Comparison of ENCODE assay signal across 8 cellular contexts in genomic region chr21:46226920-46227599, GRCh38. TPM values are rescaled to one million over a fixed set of nuclear protein-coding genes. Genes with fewer than 3 reads are reported as not detected.
DNase-seq lines count a peak whose midpoint lies in the region; ATAC-seq and TF ChIP-seq lines count a peak whose summit lies in the region.

No MANE protein-coding gene starts in this region.

- intact Hi-C loops in OCI-LY7 (cut with micrococcal nuclease; ENCODE audit: unreplicated experiment), result loop anchor here (5.0 kb wide), 1 partner anchor 60 kb away; the partner anchor contains the start of genes MCM3AP and YBEY

- CTCF ChIA-PET in SK-N-SH (lab: Yijun Ruan, JAX), result interaction anchor here (0.6 to 1.0 kb wide), 3 partner anchors 11 to 347 kb away, joined by 3 read pairs; no protein-coding TSS in a partner anchor
- CTCF ChIA-PET in OCI-LY7 (lab: Charles Lee; ENCODE audit: unreplicated experiment), result interaction anchor here (0.6 kb wide), 1 partner anchor 27 kb away, joined by 3 read pairs; no protein-coding TSS in a partner anchor

- H3K36me3 Mint-ChIP-seq in nephron progenitor cell (ENCODE audit: low read depth), result peaks cover 63% of the 10 kb centered on the region

- no peaks in the 10 kb centered on the region for H3K27me3 ChIP-seq in SK-N-SH (ENCODE audit: insufficient read depth)

- ATAC-seq in SK-N-SH treated with all-trans-retinoic acid at 6 μM for 48 hours, result no peak
- no peak for ATAC-seq in HG02588 (IDR thresholded peaks at IDR 0.05; ENCODE audit: unreplicated experiment)
- ATAC-seq in GM18907 (IDR thresholded peaks at IDR 0.05; ENCODE audit: unreplicated experiment), result no peak

- peak overlapping the region; percentile 91 to 96 for H3K4me3 ChIP-seq in SK-N-SH (ENCODE audit: low read depth in 2 of 2, low read length in 1 of 2)
- peak overlapping the region; percentile 99 for H3K4me3 ChIP-seq in OCI-LY7 (ENCODE audit: low read depth, low read length, poor library complexity, severe bottlenecking)

- H3K27me3 Mint-ChIP-seq in nephron progenitor cell (ENCODE audit: low read depth, poor library complexity), result no peaks in the 10 kb centered on the region

- peaks cover 56% of the 10 kb centered on the region for H3K4me1 Mint-ChIP-seq in nephron progenitor cell

- peak overlapping the region; percentile 84 for H3K4me3 Mint-ChIP-seq in nephron progenitor cell

- H3K4me2 ChIP-seq in SK-N-SH, result peak overlapping the region; percentile 90
- H3K4me2 ChIP-seq in OCI-LY7 (ENCODE audit: low read length), result peak overlapping the region; percentile 98

- H3K27ac Mint-ChIP-seq in nephron progenitor cell, result no peak overlapping the region

- peaks cover 8% of the 10 kb centered on the region for H4K20me1 ChIP-seq in SK-N-SH (ENCODE audit: insufficient read depth)
- H4K20me1 ChIP-seq in OCI-LY7 (ENCODE audit: insufficient read depth, low read length), result 0 out of 2 replicates have a peak, but pooled peaks cover 11% of the 10 kb centered on the region

- H3K27ac ChIP-seq in SK-N-SH (ENCODE audit: low read depth in 2 of 2, low read length in 1 of 2) (no peak overlapping the region), OCI-LY7 (ENCODE audit: low read depth, low read length, poor library complexity, severe bottlenecking) (peak overlapping the region; percentile 53)

- H3K36me3 ChIP-seq in SK-N-SH (replicated peaks in 1 of 2; ENCODE audit: control insufficient read depth in 1 of 2, insufficient read depth in 2 of 2, low read length in 1 of 2) (peaks cover 9 to 14% of the 10 kb centered on the region in 2 experiments), OCI-LY7 (ENCODE audit: insufficient read depth, low read length) (peaks cover 27% of the 10 kb centered on the region)

- H3K9me3 ChIP-seq in SK-N-SH (no peaks in the 10 kb centered on the region), OCI-LY7 (ENCODE audit: low read length) (no peaks in the 10 kb centered on the region)

- H3K9me3 Mint-ChIP-seq in nephron progenitor cell, result peaks cover 50% of the 10 kb centered on the region

- TF ChIP-seq CTCF in SK-N-SH (IDR thresholded peaks at IDR 0.05) (no peak), OCI-LY7 (conservative IDR thresholded peaks at IDR 0.05; ENCODE audit: low read length) (no peak), nephron progenitor cell (IDR thresholded peaks at IDR 0.05) (no peak)

- H3K79me2 ChIP-seq in SK-N-SH (ENCODE audit: insufficient read depth) (peaks cover 46% of the 10 kb centered on the region), OCI-LY7 (ENCODE audit: insufficient read depth, low read depth, low read length) (peaks cover 35% of the 10 kb centered on the region; the same call in 1 of the 2 replicates)

- WGBS in SK-N-SH (ENCODE audit: low lambda C conversion rate), result 65% methylated on average over 4 of the region's 4 CpGs

- H3F3A ChIP-seq in SK-N-SH (replicated peaks; ENCODE audit: insufficient read depth), result peaks cover 5% of the 10 kb centered on the region

- no peak for TF ChIP-seq EP300 in SK-N-SH (IDR thresholded peaks at IDR 0.05; ENCODE audit: borderline replicate concordance in 1 of 2, low read depth in 1 of 2, low read length in 1 of 2)

- no peak for DNase-seq in SK-N-SH
- DNase-seq in OCI-LY7 (ENCODE audit: low spot score), result peak; percentile 18
- DNase-seq in ecto neural progenitor cell (ENCODE audit: low spot score), result peak; percentile 49
- no peak for DNase-seq in nephron progenitor cell
- DNase-seq in NCI-H1930 (lab: John Stamatoyannopoulos, UW), result no peak

- peak overlapping the region; percentile 69; the same call in 1 of the 2 replicates for H3K9ac ChIP-seq in SK-N-SH

- H2AFZ ChIP-seq in SK-N-SH (ENCODE audit: low read depth) (no peak overlapping the region), OCI-LY7 (ENCODE audit: low read length) (no peak overlapping the region)

- H3K9me2 ChIP-seq in SK-N-SH (no peaks in the 10 kb centered on the region), OCI-LY7 (ENCODE audit: insufficient read depth, low read length) (no peaks in the 10 kb centered on the region)

- no TSS peak for BruUV-seq in OCI-LY7 (replicated peaks; lab: Mats Ljungman, UMichigan)

- POLR2A ChIA-PET in SK-N-SH (lab: Yijun Ruan, JAX), result interaction anchor here (0.6 to 1.3 kb wide), 2 partner anchors 12 to 671 kb away, joined by 3 to 5 read pairs; no protein-coding TSS in a partner anchor
- POLR2A ChIA-PET in OCI-LY7 (lab: Charles Lee), result interaction anchor here (0.5 to 1.3 kb wide), 2 partner anchors 84 to 99 kb away, joined by 3 to 5 read pairs; no protein-coding TSS in a partner anchor

- no peak for TF ChIP-seq RAD21 in SK-N-SH (IDR thresholded peaks at IDR 0.05; ENCODE audit: low read length)

- H3K4me1 ChIP-seq in SK-N-SH (ENCODE audit: control insufficient read depth in 1 of 2, insufficient read depth in 2 of 2, low read depth in 1 of 2, low read length in 1 of 2), result peaks cover 12 to 22% of the 10 kb centered on the region in 2 experiments; a peak in 3 of 4 replicates
- H3K4me1 ChIP-seq in OCI-LY7 (ENCODE audit: insufficient read depth, low read length, poor library complexity, severe bottlenecking), result peaks cover 29% of the 10 kb centered on the region

TF ChIP-seq in SK-N-SH, 30 proteins besides CTCF, POLR2A, EP300 and RAD21:
- TF ChIP-seq FOXM1 (IDR thresholded peaks at IDR 0.05; ENCODE audit: low read depth) (no peak), NFIC (IDR thresholded peaks at IDR 0.05; ENCODE audit: borderline replicate concordance) (no peak), FOXJ3 (CRISPR knock-in tag; IDR thresholded peaks at IDR 0.05) (no peak), TAF1 (IDR thresholded peaks at IDR 0.05; ENCODE audit: borderline replicate concordance, low read depth, low read length) (no peak), JUND (IDR thresholded peaks at IDR 0.05) (no peak)

TF ChIP-seq in SK-N-SH treated with all-trans-retinoic acid at 6 μM for 48 hours, 23 proteins besides CTCF, POLR2A, EP300 and RAD21 (continues in another document):
- no peak for TF ChIP-seq OSR1 (CRISPR knock-in tag; IDR thresholded peaks at IDR 0.05)
- no peak for TF ChIP-seq RARB (CRISPR knock-in tag; IDR thresholded peaks at IDR 0.05)
- TF ChIP-seq TOX (CRISPR knock-in tag; IDR thresholded peaks at IDR 0.05; ENCODE audit: borderline replicate concordance), result no peak
- TF ChIP-seq, protein P1, sequence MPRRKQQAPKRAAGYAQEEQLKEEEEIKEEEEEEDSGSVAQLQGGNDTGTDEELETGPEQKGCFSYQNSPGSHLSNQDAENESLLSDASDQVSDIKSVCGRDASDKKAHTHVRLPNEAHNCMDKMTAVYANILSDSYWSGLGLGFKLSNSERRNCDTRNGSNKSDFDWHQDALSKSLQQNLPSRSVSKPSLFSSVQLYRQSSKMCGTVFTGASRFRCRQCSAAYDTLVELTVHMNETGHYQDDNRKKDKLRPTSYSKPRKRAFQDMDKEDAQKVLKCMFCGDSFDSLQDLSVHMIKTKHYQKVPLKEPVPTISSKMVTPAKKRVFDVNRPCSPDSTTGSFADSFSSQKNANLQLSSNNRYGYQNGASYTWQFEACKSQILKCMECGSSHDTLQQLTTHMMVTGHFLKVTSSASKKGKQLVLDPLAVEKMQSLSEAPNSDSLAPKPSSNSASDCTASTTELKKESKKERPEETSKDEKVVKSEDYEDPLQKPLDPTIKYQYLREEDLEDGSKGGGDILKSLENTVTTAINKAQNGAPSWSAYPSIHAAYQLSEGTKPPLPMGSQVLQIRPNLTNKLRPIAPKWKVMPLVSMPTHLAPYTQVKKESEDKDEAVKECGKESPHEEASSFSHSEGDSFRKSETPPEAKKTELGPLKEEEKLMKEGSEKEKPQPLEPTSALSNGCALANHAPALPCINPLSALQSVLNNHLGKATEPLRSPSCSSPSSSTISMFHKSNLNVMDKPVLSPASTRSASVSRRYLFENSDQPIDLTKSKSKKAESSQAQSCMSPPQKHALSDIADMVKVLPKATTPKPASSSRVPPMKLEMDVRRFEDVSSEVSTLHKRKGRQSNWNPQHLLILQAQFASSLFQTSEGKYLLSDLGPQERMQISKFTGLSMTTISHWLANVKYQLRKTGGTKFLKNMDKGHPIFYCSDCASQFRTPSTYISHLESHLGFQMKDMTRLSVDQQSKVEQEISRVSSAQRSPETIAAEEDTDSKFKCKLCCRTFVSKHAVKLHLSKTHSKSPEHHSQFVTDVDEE (CRISPR knock-in tag; IDR thresholded peaks at IDR 0.05), result no peak
- TF ChIP-seq ESRRG (CRISPR knock-in tag; IDR thresholded peaks at IDR 0.05), result no peak
- TF ChIP-seq BACH2 (CRISPR knock-in tag; IDR thresholded peaks at IDR 0.05; ENCODE audit: borderline replicate concordance), result no peak
- TF ChIP-seq CSDC2 (CRISPR knock-in tag; IDR thresholded peaks at IDR 0.05), result no peak
- TF ChIP-seq ZNF565 (CRISPR knock-in tag; conservative IDR thresholded peaks at IDR 0.05; ENCODE audit: low read depth), result no peak

RNA-seq across cellular contexts. Expression of gene LSS, which starts 1.5 kb away (rescaled TPM):
- polyA plus RNA-seq in SK-N-SH (2012; rRNA removed), result 38.7 and 41.8 TPM in 2 replicates
- 14.4 and 23.1 TPM in 2 replicates for polyA plus RNA-seq in SK-N-SH (2012; cell fraction: cytosol; rRNA removed)
- polyA plus RNA-seq in SK-N-SH (2012; cell fraction: nucleus; rRNA removed), result 110 and 119 TPM in 2 replicates
- 33.9 and 45.4 TPM in 2 replicates for total RNA-seq in OCI-LY7 (2014; rRNA removed; shearing (Covaris generic))
- total RNA-seq in OCI-LY7 (2022), result 97.5 and 137 TPM in 2 replicates

RNA-seq across cellular contexts. Expression of gene SPATC1L, which starts 42.8 kb away (rescaled TPM):
- polyA plus RNA-seq in SK-N-SH (2012; rRNA removed), result 4.8 and 8.3 TPM in 2 replicates
- polyA plus RNA-seq in SK-N-SH (2012; cell fraction: cytosol; rRNA removed), result 3.5 and 5.9 TPM in 2 replicates
- 11.3 and 15.7 TPM in 2 replicates for polyA plus RNA-seq in SK-N-SH (2012; cell fraction: nucleus; rRNA removed)
- 2.0 and 4.7 TPM in 2 replicates for total RNA-seq in OCI-LY7 (2014; rRNA removed; shearing (Covaris generic))
- 8.3 and 10.4 TPM in 2 replicates for total RNA-seq in OCI-LY7 (2022)

RNA-seq across cellular contexts. Expression of gene MCM3AP, which starts 58.4 kb away (rescaled TPM):
- 42.9 and 46.9 TPM in 2 replicates for polyA plus RNA-seq in SK-N-SH (2012; rRNA removed)
- 22.3 and 28.1 TPM in 2 replicates for polyA plus RNA-seq in SK-N-SH (2012; cell fraction: cytosol; rRNA removed)
- polyA plus RNA-seq in SK-N-SH (2012; cell fraction: nucleus; rRNA removed), result 142 and 167 TPM in 2 replicates
- 90.1 and 109 TPM in 2 replicates for total RNA-seq in OCI-LY7 (2014; rRNA removed; shearing (Covaris generic))
- 146 and 166 TPM in 2 replicates for total RNA-seq in OCI-LY7 (2022)

RNA-seq across cellular contexts. Expression of gene YBEY, which starts 59.1 kb away (rescaled TPM):
- polyA plus RNA-seq in SK-N-SH (2012; rRNA removed), result 44.5 and 47.5 TPM in 2 replicates
- polyA plus RNA-seq in SK-N-SH (2012; cell fraction: cytosol; rRNA removed), result 54.2 and 65.5 TPM in 2 replicates
- 15.3 and 22.2 TPM in 2 replicates for polyA plus RNA-seq in SK-N-SH (2012; cell fraction: nucleus; rRNA removed)
- 18.3 and 24.5 TPM in 2 replicates for total RNA-seq in OCI-LY7 (2014; rRNA removed; shearing (Covaris generic))
- total RNA-seq in OCI-LY7 (2022), result 22.8 and 23.5 TPM in 2 replicates

Comparison
In these comparisons a context has a peak if more than half of its experiments do, and no peak if none do; other contexts are left out.
1. DNase-seq: peak in OCI-LY7 (single experiment) and ecto neural progenitor cell (single experiment); none in SK-N-SH (single experiment), nephron progenitor cell (single experiment) and NCI-H1930 (0 of 2).